In the genomic region with DNA sequence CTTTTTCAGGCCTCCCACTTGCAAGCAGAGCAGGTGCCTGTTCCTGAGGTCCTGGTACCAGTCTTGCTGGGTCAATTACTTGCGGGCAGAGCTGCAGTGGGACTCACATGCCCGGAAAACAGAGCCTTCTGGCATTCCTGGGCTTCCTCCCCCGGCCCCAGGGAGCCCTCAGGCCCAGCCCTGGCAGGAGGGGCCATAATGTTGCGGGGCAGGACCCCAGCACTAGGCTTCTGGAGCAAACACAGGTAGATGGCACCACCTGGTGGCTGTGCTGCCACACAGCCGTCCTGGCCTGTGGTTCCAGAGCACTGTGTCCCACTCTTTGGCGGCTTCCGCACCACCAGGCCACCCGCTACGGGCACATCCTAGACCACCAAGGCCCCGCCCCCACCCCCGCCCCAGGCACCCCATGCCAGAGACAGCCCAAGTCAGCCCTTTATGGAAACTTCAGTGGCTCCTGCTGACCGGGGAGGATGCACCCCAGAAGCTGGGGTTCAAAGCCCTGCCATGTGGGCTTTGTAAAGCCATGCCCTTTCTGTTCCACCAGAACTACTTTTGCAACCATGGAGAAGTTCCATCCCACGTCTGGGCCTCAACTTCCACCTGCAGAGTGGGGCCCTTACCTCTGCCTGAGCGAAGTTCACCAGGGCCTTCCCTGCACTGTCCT, we compare ENCODE assay signal across 8 cellular contexts. TPM values are rescaled to one million over a fixed set of nuclear protein-coding genes. Genes with fewer than 3 reads are reported as not detected.
DNase-seq lines count a peak whose midpoint lies in the region; ATAC-seq and TF ChIP-seq lines count a peak whose summit lies in the region.
"Not testable (repeated sequence)": the region's sequence is repeated elsewhere in the genome, so short reads cannot be mapped to it uniquely, and the experiment has no call there.

No MANE protein-coding gene starts in this region.

- H3K9me3 Mint-ChIP-seq in activated T-cell treated with anti-CD3 and anti-CD28 coated beads, Interleukin-2, amount 50 U/mL, for 24 hours; effector memory CD8-positive, alpha-beta T cell: not testable (repeated sequence)

- 38% methylated on average over 3 of the region's 14 CpGs for WGBS in right lobe of liver (ENCODE audit: insufficient coverage, low coverage, low lambda C conversion rate, missing lambda C conversion rate)

- not testable (repeated sequence) for H3K4me1 Mint-ChIP-seq in activated T-cell treated with anti-CD3 and anti-CD28 coated beads, Interleukin-2, amount 50 U/mL, for 24 hours (ENCODE audit: low read depth); effector memory CD8-positive, alpha-beta T cell (ENCODE audit: low read depth in 2 of 2)

- peaks cover 0 to 12% (median 3%) of the 10 kb centered on the region in 4 donors for H3K4me1 ChIP-seq in right lobe of liver

- TF ChIP-seq CTCF in AG04449 (IDR thresholded peaks at IDR 0.05; ENCODE audit: insufficient read depth, low read length, missing control alignments) (peak; percentile 85), right lobe of liver (IDR thresholded peaks at IDR 0.05) (peak; percentile 75 to 84 (median 84))

- not testable (repeated sequence) for H3K36me3 ChIP-seq in right lobe of liver

- TF ChIP-seq POLR2A in right lobe of liver (IDR thresholded peaks at IDR 0.05): not testable (repeated sequence)

- not testable (repeated sequence) for H3K4me3 Mint-ChIP-seq in activated T-cell treated with anti-CD3 and anti-CD28 coated beads, Interleukin-2, amount 50 U/mL, for 24 hours; effector memory CD8-positive, alpha-beta T cell

- peak; percentile 55 for ATAC-seq in GM18909 (IDR thresholded peaks at IDR 0.05; ENCODE audit: poor library complexity, unreplicated experiment)
- ATAC-seq in SK-N-SH treated with all-trans-retinoic acid at 6 μM for 48 hours: peak; percentile 89
- peak; percentile 83 for ATAC-seq in effector memory CD8-positive, alpha-beta T cell (replicated peaks)
- ATAC-seq in right lobe of liver: peak; percentile 72 to 83 (median 78)

- POLR2A ChIA-PET in AG04449 (lab: Yijun Ruan, JAX): not testable (repeated sequence)

- DNase-seq in AG04449 (ENCODE audit: low read depth, low spot score): not testable (repeated sequence)
- DNase-seq in NCI-H1105 (lab: John Stamatoyannopoulos, UW): peak; percentile 24
- DNase-seq in activated T-cell treated with anti-CD3 and anti-CD28 coated beads, Interleukin-2, amount 50 U/mL, for 24 hours: peak; percentile 81
- DNase-seq in effector memory CD8-positive, alpha-beta T cell: peak; percentile 56 to 61 (median 59)
- DNase-seq in right lobe of liver: peak in 2 of 3 donors; percentile 66 to 71
- DNase-seq in stimulated activated CD4-positive, alpha-beta T cell treated with anti-CD3 and anti-CD28 coated beads, Interleukin-1b, Interleukin-23, amount 100 ng/mL, for 48 hours: peak; percentile 67

- not testable (repeated sequence) for H3K27ac Mint-ChIP-seq in activated T-cell treated with anti-CD3 and anti-CD28 coated beads, Interleukin-2, amount 50 U/mL, for 24 hours; effector memory CD8-positive, alpha-beta T cell

- not testable (repeated sequence) for H3K27me3 ChIP-seq in right lobe of liver

- CTCF ChIA-PET in AG04449 (lab: Yijun Ruan, JAX): interaction anchor here (0.6 to 6.0 kb wide), 23 partner anchors 10 to 316 kb away, joined by 3 to 116 read pairs (median 4); a partner anchor contains a TSS

- H3K27me3 Mint-ChIP-seq in activated T-cell treated with anti-CD3 and anti-CD28 coated beads, Interleukin-2, amount 50 U/mL, for 24 hours; effector memory CD8-positive, alpha-beta T cell: not testable (repeated sequence)

- H3K36me3 Mint-ChIP-seq in activated T-cell treated with anti-CD3 and anti-CD28 coated beads, Interleukin-2, amount 50 U/mL, for 24 hours (ENCODE audit: low read depth); effector memory CD8-positive, alpha-beta T cell (ENCODE audit: insufficient read depth): not testable (repeated sequence)

- not testable (repeated sequence) for H3K9me3 ChIP-seq in right lobe of liver

- intact Hi-C loops in right lobe of liver (cut with DNase I): loop anchor here in 1 of 2 donors (10.0 kb wide), 1 partner anchor 49 kb away; no protein-coding TSS in a partner anchor

- not testable (repeated sequence) for H3K27ac ChIP-seq in right lobe of liver

- not testable (repeated sequence) for H3K4me3 ChIP-seq in AG04449 (ENCODE audit: low read depth, low read length); right lobe of liver

RNA-seq across cellular contexts. Expression of a gene that starts 28.9 kb away (rescaled TPM):
- total RNA-seq in right lobe of liver: under 1 TPM; 0.12 to 0.29 (median 0.20) TPM

RNA-seq across cellular contexts. Expression of a gene that starts 36.1 kb away (rescaled TPM):
- total RNA-seq in right lobe of liver: 10 to 100 TPM; 12.0 to 17.2 (median 14.2) TPM

RNA-seq across cellular contexts. Expression of a gene that starts 43.8 kb away (rescaled TPM):
- total RNA-seq in right lobe of liver: 100 to 1,000 TPM in 2 of 6 experiments, 10 to 100 TPM in 4; 37.7 to 192 (median 44.4) TPM

RNA-seq across cellular contexts. Expression of a gene that starts 58.3 kb away (rescaled TPM):
- 10 to 100 TPM; 11.1 to 19.4 (median 13.3) TPM for total RNA-seq in right lobe of liver
